ENCODE assay signal across 18 cellular contexts in the genomic region with DNA sequence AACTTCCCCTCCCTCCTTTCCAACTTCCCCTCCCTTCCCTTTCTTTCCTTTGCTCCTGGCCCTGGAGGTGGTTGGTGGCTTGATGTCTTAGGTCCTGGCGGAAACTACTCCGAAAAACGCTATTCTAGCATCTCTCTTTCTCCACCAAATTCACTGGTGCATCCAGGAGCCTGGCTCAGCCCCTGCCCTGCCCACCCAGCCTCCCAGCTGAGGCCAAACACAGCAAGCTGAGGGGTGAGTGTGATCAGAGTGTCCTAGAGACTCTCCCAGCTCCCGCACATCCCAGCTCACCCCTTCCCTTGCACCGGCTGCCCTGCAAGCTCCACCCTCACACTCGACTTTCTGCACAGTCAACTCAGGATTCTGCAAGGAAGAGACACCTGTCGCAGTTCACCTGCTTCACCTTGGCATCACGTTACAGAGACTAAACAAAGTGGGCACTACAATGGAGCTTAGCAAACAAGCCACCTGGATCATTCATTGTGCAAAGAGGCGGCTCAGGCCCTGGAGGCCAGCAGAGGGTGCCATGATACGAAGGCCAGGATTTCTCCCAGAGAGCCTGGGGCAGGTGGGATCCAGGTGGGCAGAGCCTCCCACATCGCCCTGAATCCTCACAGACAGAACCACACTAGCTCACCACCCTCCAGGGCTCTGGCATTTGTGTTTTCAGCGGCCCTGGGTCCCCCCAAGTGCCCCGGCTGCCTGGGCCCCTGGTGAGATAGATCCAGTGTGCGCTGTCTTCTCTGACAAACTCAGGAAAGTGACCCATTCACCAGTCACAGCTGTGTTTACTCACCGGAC.
DNase-seq lines count a peak whose midpoint lies in the region; ATAC-seq and TF ChIP-seq lines count a peak whose summit lies in the region.
"Had no signal": no experiment of that assay in that cellular context is flagged by ENCODE, and none has a peak within 500 bp of the region (broad histone marks: within the 10 kb centered on the region; RNA-seq: fewer than 3 reads in every experiment).

No MANE protein-coding gene starts in this region.

- H3K4me3 ChIP-seq in RWPE2 (ENCODE audit: severe bottlenecking), result no peak overlapping the region
- H3K4me3 ChIP-seq in mesenchymal stem cell (ENCODE audit: insufficient read depth in 1 of 2, low read depth in 1 of 2, low read length in 2 of 2), result no peak overlapping the region
- H3K4me3 ChIP-seq: left ventricle myocardium inferior, smooth muscle cell, tibial artery had no signal

- no peak overlapping the region for H3K14ac ChIP-seq in mesenchymal stem cell (ENCODE audit: low read length in 2 of 2)

- no peak overlapping the region for H2AFZ ChIP-seq in mesenchymal stem cell (ENCODE audit: low read depth, low read length)

- peak overlapping the region; percentile 79 for H3K27ac Mint-ChIP-seq in progenitor cell of endocrine pancreas
- H3K27ac Mint-ChIP-seq: effector memory CD8-positive, alpha-beta T cell; stimulated activated memory B cell treated with anti-CD40 and anti-IgM and Interleukin-4, amounts not matched to agents 10 μg/mL and 1 μg/mL and 100 μg/mL, for 72 hours had no signal

- H3K4me1 ChIP-seq in RWPE2 (ENCODE audit: insufficient read depth, poor library complexity, severe bottlenecking) (no peaks in the 10 kb centered on the region), mesenchymal stem cell (ENCODE audit: control insufficient read depth, insufficient read depth, low read depth, low read length) (no peaks in the 10 kb centered on the region)
- H3K4me1 ChIP-seq: left ventricle myocardium inferior, tibial artery had no signal

- H3K4me1 Mint-ChIP-seq in progenitor cell of endocrine pancreas (ENCODE audit: low read depth), result peaks cover 14% of the 10 kb centered on the region
- H3K4me1 Mint-ChIP-seq: stimulated activated memory B cell treated with anti-CD40 and anti-IgM and Interleukin-4, amounts not matched to agents 10 μg/mL and 1 μg/mL and 100 μg/mL, for 72 hours had no signal

- WGBS in mesenchymal stem cell, result 78% methylated on average over 11 of the region's 15 CpGs

- TF ChIP-seq CTCF in RWPE2 (IDR thresholded peaks at IDR 0.05; ENCODE audit: poor library complexity, severe bottlenecking) (no peak), progenitor cell of endocrine pancreas (IDR thresholded peaks at IDR 0.05; ENCODE audit: unreplicated experiment) (peak; percentile 14)

- no peak overlapping the region for H3K4me2 ChIP-seq in mesenchymal stem cell (ENCODE audit: low read length, poor library complexity, severe bottlenecking)
- H3K4me2 ChIP-seq: smooth muscle cell had no signal

- no peaks in the 10 kb centered on the region for H3K36me3 ChIP-seq in RWPE2 (ENCODE audit: low read depth)
- H3K36me3 ChIP-seq in mesenchymal stem cell (ENCODE audit: control insufficient read depth in 1 of 2, insufficient read depth in 2 of 2, low read depth in 1 of 2, low read length in 2 of 2), result no peaks in the 10 kb centered on the region
- H3K36me3 ChIP-seq: left ventricle myocardium inferior, tibial artery had no signal

- peak; percentile 86 for DNase-seq in NCI-H1105 (lab: John Stamatoyannopoulos, UW)
- DNase-seq in NCI-H2107 treated with DMSO at 0.1 percent for 48 hours (lab: John Stamatoyannopoulos, UW; ENCODE audit: unreplicated experiment), result peak; percentile 97
- DNase-seq in RWPE2 (ENCODE audit: low spot score), result peak; percentile 23
- DNase-seq in progenitor cell of endocrine pancreas (ENCODE audit: low spot score, unreplicated experiment), result no peak
- no peak for DNase-seq in NCI-H446 treated with DMSO at 0.1 percent for 48 hours (lab: John Stamatoyannopoulos, UW)
- no peak for DNase-seq in activated CD4-positive, alpha-beta T cell treated with anti-CD3 and anti-CD28 coated beads for 1 hour
- DNase-seq in mesenchymal stem cell, result no peak
- DNase-seq: activated gamma-delta T cell; AML-193; cerebellar nuclear complex; DMS 273 treated with DMSO at 0.1 percent for 48 hours; effector memory CD8-positive, alpha-beta T cell; left ventricle myocardium inferior; MM.1S; tibial artery had no signal

- H3K27me3 ChIP-seq in RWPE2 (ENCODE audit: insufficient read depth, poor library complexity, severe bottlenecking) (no peaks in the 10 kb centered on the region), mesenchymal stem cell (ENCODE audit: control insufficient read depth in 1 of 2, insufficient read depth in 1 of 2, low read length in 2 of 2) (no peaks in the 10 kb centered on the region)

- no peak overlapping the region for H3K4ac ChIP-seq in mesenchymal stem cell (ENCODE audit: low read depth in 1 of 2, low read length in 2 of 2)

- H4K8ac ChIP-seq in mesenchymal stem cell (ENCODE audit: low read length), result no peak overlapping the region

- H3K9me3 Mint-ChIP-seq in progenitor cell of endocrine pancreas (ENCODE audit: low read depth), result no peaks in the 10 kb centered on the region

- H3K4me3 Mint-ChIP-seq in progenitor cell of endocrine pancreas (ENCODE audit: low read depth), result no peak overlapping the region
- H3K4me3 Mint-ChIP-seq: effector memory CD8-positive, alpha-beta T cell; stimulated activated memory B cell treated with anti-CD40 and anti-IgM and Interleukin-4, amounts not matched to agents 10 μg/mL and 1 μg/mL and 100 μg/mL, for 72 hours had no signal

- H2BK12ac ChIP-seq in mesenchymal stem cell (ENCODE audit: low read length in 2 of 2), result no peak overlapping the region

- H3K9me3 ChIP-seq in RWPE2 (ENCODE audit: severe bottlenecking) (no peaks in the 10 kb centered on the region), mesenchymal stem cell (ENCODE audit: control insufficient read depth, low read length) (peaks cover 2% of the 10 kb centered on the region)
- H3K9me3 ChIP-seq: left ventricle myocardium inferior, tibial artery had no signal

- no peak overlapping the region for H2BK120ac ChIP-seq in mesenchymal stem cell (ENCODE audit: low read depth, low read length)

- no peak overlapping the region for H2AK5ac ChIP-seq in mesenchymal stem cell (ENCODE audit: low read length, severe bottlenecking)

- no peaks in the 10 kb centered on the region for H3K36me3 Mint-ChIP-seq in progenitor cell of endocrine pancreas (ENCODE audit: insufficient read depth)
- H3K36me3 Mint-ChIP-seq: stimulated activated memory B cell treated with anti-CD40 and anti-IgM and Interleukin-4, amounts not matched to agents 10 μg/mL and 1 μg/mL and 100 μg/mL, for 72 hours had no signal

- H3K9ac ChIP-seq in mesenchymal stem cell (ENCODE audit: low read length), result no peak overlapping the region

- H3K79me1 ChIP-seq in mesenchymal stem cell (replicated peaks; ENCODE audit: low read length, poor library complexity, severe bottlenecking), result no peaks in the 10 kb centered on the region

- ATAC-seq in RWPE2 (ENCODE audit: low read depth) (no peak), GM21390 (IDR thresholded peaks at IDR 0.05; ENCODE audit: unreplicated experiment) (no peak)
- ATAC-seq: effector memory CD8-positive, alpha-beta T cell; stimulated activated memory B cell treated with anti-CD40 and anti-IgM and Interleukin-4, amounts not matched to agents 10 μg/mL and 1 μg/mL and 100 μg/mL, for 72 hours had no signal

- H3K27me3 Mint-ChIP-seq in progenitor cell of endocrine pancreas, result peaks cover 74% of the 10 kb centered on the region
- H3K27me3 Mint-ChIP-seq: effector memory CD8-positive, alpha-beta T cell; stimulated activated memory B cell treated with anti-CD40 and anti-IgM and Interleukin-4, amounts not matched to agents 10 μg/mL and 1 μg/mL and 100 μg/mL, for 72 hours had no signal

- no peak overlapping the region for H3K23ac ChIP-seq in mesenchymal stem cell (ENCODE audit: low read length in 2 of 2)

- no peak overlapping the region for H2BK15ac ChIP-seq in mesenchymal stem cell (ENCODE audit: low read depth, poor library complexity, severe bottlenecking)

- no peak overlapping the region for H2BK5ac ChIP-seq in mesenchymal stem cell (ENCODE audit: low read depth, low read length, poor library complexity, severe bottlenecking)

- no peak overlapping the region for H4K91ac ChIP-seq in mesenchymal stem cell (ENCODE audit: low read length)

- H3K27ac ChIP-seq in RWPE2 (ENCODE audit: poor library complexity, severe bottlenecking) (no peak overlapping the region), mesenchymal stem cell (ENCODE audit: low read length, poor library complexity, severe bottlenecking) (no peak overlapping the region)
- H3K27ac ChIP-seq: left ventricle myocardium inferior, tibial artery had no signal

- H3K18ac ChIP-seq in mesenchymal stem cell (ENCODE audit: low read depth in 1 of 2, low read length in 2 of 2), result no peak overlapping the region

Comparison
In these comparisons a context has a peak if more than half of its experiments do, and no peak if none do; other contexts are left out.
1. DNase-seq: peak in NCI-H1105 (single experiment), NCI-H2107 treated with DMSO at 0.1 percent for 48 hours (single experiment) and RWPE2 (single experiment); none in progenitor cell of endocrine pancreas (single experiment), NCI-H446 treated with DMSO at 0.1 percent for 48 hours (single experiment), activated CD4-positive, alpha-beta T cell treated with anti-CD3 and anti-CD28 coated beads for 1 hour (single experiment) and mesenchymal stem cell (single experiment).